In genomic region chr3:171266034-171266805, GRCh38 we compare ENCODE assay signal across 11 cellular contexts.
DNase-seq lines count a peak whose midpoint lies in the region; ATAC-seq, FAIRE-seq and TF ChIP-seq lines count a peak whose summit lies in the region.
"Had no signal": no experiment of that assay in that cellular context is flagged by ENCODE, and none has a peak within 500 bp of the region (broad histone marks: within the 10 kb centered on the region; RNA-seq: fewer than 3 reads in every experiment).

No MANE protein-coding gene starts in this region.

- peak overlapping the region; percentile 76 for H3K27ac Mint-ChIP-seq in stimulated activated naive CD8-positive, alpha-beta T cell treated with anti-CD3 and anti-CD28 coated beads, Interleukin-15, Interleukin-2, amounts not matched to agents 100 ng/mL and 50 ng/mL, for 24 hours
- no peak overlapping the region for H3K27ac Mint-ChIP-seq in stimulated activated naive B cell treated with anti-CD40 and anti-IgM and Interleukin-4, amounts not matched to agents 10 μg/mL and 1 μg/mL and 100 μg/mL, for 72 hours
- no peak overlapping the region for H3K27ac Mint-ChIP-seq in Caco-2 (ENCODE audit: unreplicated experiment)

- DNase-seq in stimulated activated naive CD8-positive, alpha-beta T cell treated with anti-CD3 and anti-CD28 coated beads, Interleukin-15, Interleukin-2, amounts not matched to agents 100 U/mL and 50 U/mL, for 24 hours, result no peak
- no peak for DNase-seq in GM12878 (ENCODE audit: low read depth, low spot score)
- peak; percentile 57 for DNase-seq in iris pigment epithelial cell (ENCODE audit: low read depth)
- DNase-seq in stimulated activated naive B cell treated with anti-CD40 and anti-IgM and Interleukin-4, amounts not matched to agents 10 μg/mL and 1 μg/mL and 100 μg/mL, for 72 hours, result no peak
- DNase-seq in Caco-2, result no peak
- no peak for DNase-seq in NCI-H187 treated with DMSO at 0.1 percent for 48 hours (lab: John Stamatoyannopoulos, UW)
- DNase-seq: activated gamma-delta T cell treated with Interleukin-2 at 50 U/mL for 16 hours, erythroblast, NCI-H1930 had no signal

- POLR2A ChIA-PET in GM12878 (lab: Charles Lee), result interaction anchor here (3.4 to 4.9 kb wide), 2 partner anchors 11 to 15 kb away, joined by 11 to 27 read pairs; no protein-coding TSS in a partner anchor
- POLR2A ChIA-PET in Caco-2 (lab: Charles Lee), result no interaction called here

- no peaks in the 10 kb centered on the region; a peak in 1 of 4 replicates for H3K36me3 ChIP-seq in GM12878 (ENCODE audit: control insufficient read depth in 2 of 2, insufficient read depth in 2 of 2, low read length in 1 of 2)
- H3K36me3 ChIP-seq in Caco-2 (ENCODE audit: control insufficient read depth, insufficient read depth, low read length), result no peaks in the 10 kb centered on the region

- no peaks in the 10 kb centered on the region for H3K27me3 Mint-ChIP-seq in stimulated activated naive CD8-positive, alpha-beta T cell treated with anti-CD3 and anti-CD28 coated beads, Interleukin-15, Interleukin-2, amounts not matched to agents 100 ng/mL and 50 ng/mL, for 24 hours
- no peaks in the 10 kb centered on the region for H3K27me3 Mint-ChIP-seq in stimulated activated naive B cell treated with anti-CD40 and anti-IgM and Interleukin-4, amounts not matched to agents 10 μg/mL and 1 μg/mL and 100 μg/mL, for 72 hours
- no peaks in the 10 kb centered on the region for H3K27me3 Mint-ChIP-seq in Caco-2 (ENCODE audit: insufficient read depth, unreplicated experiment)

- H3K27me3 ChIP-seq in GM12878 (replicated peaks in 1 of 2; ENCODE audit: control insufficient read depth in 2 of 2, insufficient read depth in 2 of 2, low read length in 1 of 2) (no peaks in the 10 kb centered on the region), Caco-2 (replicated peaks; ENCODE audit: control insufficient read depth, insufficient read depth, low read length) (no peaks in the 10 kb centered on the region)

- H3K4me1 ChIP-seq in GM12878 (ENCODE audit: control insufficient read depth, insufficient read depth, low read length) (peaks cover 75% of the 10 kb centered on the region), Caco-2 (no peaks in the 10 kb centered on the region)

- ATAC-seq in stimulated activated naive CD8-positive, alpha-beta T cell treated with anti-CD3 and anti-CD28 coated beads, Interleukin-15, Interleukin-2, amounts not matched to agents 100 U/mL and 50 U/mL, for 24 hours, result no peak
- ATAC-seq in GM12878 (no peak), GM18861 (IDR thresholded peaks at IDR 0.05; ENCODE audit: unreplicated experiment) (no peak)
- no peak for ATAC-seq in stimulated activated naive B cell treated with anti-CD40 and anti-IgM and Interleukin-4, amounts not matched to agents 10 μg/mL and 1 μg/mL and 100 μg/mL, for 72 hours (replicated peaks)

- H3K36me3 Mint-ChIP-seq in stimulated activated naive CD8-positive, alpha-beta T cell treated with anti-CD3 and anti-CD28 coated beads, Interleukin-15, Interleukin-2, amounts not matched to agents 100 ng/mL and 50 ng/mL, for 24 hours (ENCODE audit: low read depth), result no peaks in the 10 kb centered on the region
- no peaks in the 10 kb centered on the region for H3K36me3 Mint-ChIP-seq in stimulated activated naive B cell treated with anti-CD40 and anti-IgM and Interleukin-4, amounts not matched to agents 10 μg/mL and 1 μg/mL and 100 μg/mL, for 72 hours
- no peaks in the 10 kb centered on the region for H3K36me3 Mint-ChIP-seq in Caco-2 (ENCODE audit: insufficient read depth, unreplicated experiment)

- peak overlapping the region; percentile 33; the same call in 1 of the 2 replicates for H3K9ac ChIP-seq in GM12878 (ENCODE audit: control insufficient read depth, insufficient read depth, low read length)

- TF ChIP-seq CTCF in GM12878 (IDR thresholded peaks at IDR 0.05 in 2 of 3, conservative IDR thresholded peaks at IDR 0.05 in 1 of 3; ENCODE audit: control insufficient read depth in 2 of 3, extremely low read depth in 1 of 3, insufficient read depth in 1 of 3, low read depth in 3 of 3, low read length in 3 of 3) (no peak), Caco-2 (IDR thresholded peaks at IDR 0.05; ENCODE audit: insufficient read depth in 1 of 2, low read depth in 1 of 2, low read length in 1 of 2, severe bottlenecking in 1 of 2, unreplicated experiment in 1 of 2) (no peak)

- H3K9me3 ChIP-seq in GM12878 (replicated peaks; ENCODE audit: control insufficient read depth, insufficient read depth, low read length), result no peaks in the 10 kb centered on the region
- no peaks in the 10 kb centered on the region for H3K9me3 ChIP-seq in Caco-2

- TF ChIP-seq RAD21 in GM12878 (IDR thresholded peaks at IDR 0.05; ENCODE audit: insufficient read depth, low read depth, low read length), result no peak

- intact Hi-C loops in GM12878 (cut with micrococcal nuclease; ENCODE audit: unreplicated experiment), result no loop called here
- intact Hi-C loops in Caco-2 (cut with micrococcal nuclease; ENCODE audit: unreplicated experiment), result no loop called here

- RAD21 ChIA-PET in GM12878 (lab: Charles Lee; ENCODE audit: unreplicated experiment), result interaction anchor here (1.2 to 6.4 kb wide), 4 partner anchors 9 to 81 kb away, joined by 3 to 68 read pairs (median 32); no protein-coding TSS in a partner anchor

- BruUV-seq in GM12878 (replicated peaks; lab: Mats Ljungman, UMichigan) (no TSS peak), Caco-2 (replicated peaks; lab: Mats Ljungman, UMichigan) (no TSS peak)

- H3K27ac ChIP-seq in GM12878 (ENCODE audit: control insufficient read depth, insufficient read depth), result peak overlapping the region; percentile 77

- TF ChIP-seq EP300 in GM12878 (IDR thresholded peaks at IDR 0.05; ENCODE audit: borderline replicate concordance in 1 of 2, control insufficient read depth in 1 of 2, low read depth in 2 of 2, low read length in 2 of 2), result no peak

- CTCF ChIA-PET in GM12878 (lab: Yijun Ruan, JAX), result interaction anchor here (1.6 kb wide), 1 partner anchor 16 kb away, joined by 5 read pairs; no protein-coding TSS in a partner anchor
- CTCF ChIA-PET in Caco-2 (lab: Charles Lee), result no interaction called here

- in situ Hi-C loops in GM12878 (cut with MboI), result no loop called here

- no peak for FAIRE-seq in GM12878 (lab: Jason Lieb, UNC)

- TF ChIP-seq POLR2A in GM12878 (IDR thresholded peaks at IDR 0.05; ENCODE audit: low read depth, low read length), result no peak

- no peak overlapping the region for H2AFZ ChIP-seq in GM12878 (ENCODE audit: control insufficient read depth, low read depth, low read length)

- peaks cover 96% of the 10 kb centered on the region for H3K79me2 ChIP-seq in GM12878 (ENCODE audit: control insufficient read depth, insufficient read depth, low read length)

- SMC1A ChIA-PET in GM12878 (lab: Charles Lee; ENCODE audit: uncharacterized antibody, unreplicated experiment), result interaction anchor here (0.9 to 28.2 kb wide), 6 partner anchors 14 to 186 kb away, joined by 3 to 657 read pairs (median 4); no protein-coding TSS in a partner anchor

- peak overlapping the region; percentile 69 for H3K4me3 Mint-ChIP-seq in stimulated activated naive CD8-positive, alpha-beta T cell treated with anti-CD3 and anti-CD28 coated beads, Interleukin-15, Interleukin-2, amounts not matched to agents 100 ng/mL and 50 ng/mL, for 24 hours
- no peak overlapping the region for H3K4me3 Mint-ChIP-seq in stimulated activated naive B cell treated with anti-CD40 and anti-IgM and Interleukin-4, amounts not matched to agents 10 μg/mL and 1 μg/mL and 100 μg/mL, for 72 hours
- H3K4me3 Mint-ChIP-seq in Caco-2 (ENCODE audit: unreplicated experiment), result no peak overlapping the region

- H3K9me3 Mint-ChIP-seq in stimulated activated naive CD8-positive, alpha-beta T cell treated with anti-CD3 and anti-CD28 coated beads, Interleukin-15, Interleukin-2, amounts not matched to agents 100 ng/mL and 50 ng/mL, for 24 hours, result no peaks in the 10 kb centered on the region
- H3K9me3 Mint-ChIP-seq in stimulated activated naive B cell treated with anti-CD40 and anti-IgM and Interleukin-4, amounts not matched to agents 10 μg/mL and 1 μg/mL and 100 μg/mL, for 72 hours, result no peaks in the 10 kb centered on the region
- no peaks in the 10 kb centered on the region for H3K9me3 Mint-ChIP-seq in Caco-2 (ENCODE audit: unreplicated experiment)

- 87% methylated on average over 4 of the region's 4 CpGs for WGBS in GM12878 (ENCODE audit: insufficient coverage, insufficient replicate concordance, low lambda C conversion rate, missing lambda C conversion rate)

- H3K4me3 ChIP-seq in GM12878 (no peak overlapping the region; the same call in 1 of the 2 replicates), Caco-2 (ENCODE audit: low read depth, low read length) (no peak overlapping the region)

- no peaks in the 10 kb centered on the region for H4K20me1 ChIP-seq in GM12878 (ENCODE audit: control insufficient read depth, insufficient read depth)

- H3K4me1 Mint-ChIP-seq in stimulated activated naive CD8-positive, alpha-beta T cell treated with anti-CD3 and anti-CD28 coated beads, Interleukin-15, Interleukin-2, amounts not matched to agents 100 ng/mL and 50 ng/mL, for 24 hours (ENCODE audit: low read depth), result peaks cover 90% of the 10 kb centered on the region
- peaks cover 5 to 6% of the 10 kb centered on the region in 2 donors for H3K4me1 Mint-ChIP-seq in stimulated activated naive B cell treated with anti-CD40 and anti-IgM and Interleukin-4, amounts not matched to agents 10 μg/mL and 1 μg/mL and 100 μg/mL, for 72 hours
- H3K4me1 Mint-ChIP-seq in Caco-2 (ENCODE audit: low read depth, unreplicated experiment), result no peaks in the 10 kb centered on the region

- H3K4me2 ChIP-seq in GM12878 (ENCODE audit: control insufficient read depth, insufficient read depth), result peak overlapping the region; percentile 80

TF ChIP-seq in GM12878, 131 proteins besides CTCF, POLR2A, EP300 and RAD21 (continues in another document):
- TF ChIP-seq SP1 (IDR thresholded peaks at IDR 0.05; ENCODE audit: low read depth, low read length), result no peak
